In genomic region chr5:8050616-8051015, GRCh38 we compare ENCODE assay signal across 4 cellular contexts.
TF ChIP-seq lines count a peak whose summit lies in the region.

No MANE protein-coding gene starts in this region.

TF ChIP-seq in HepG2, 621 proteins besides CTCF, POLR2A, EP300 and RAD21:
- TF ChIP-seq ZNF549 (CRISPR knock-in tag; IDR thresholded peaks at IDR 0.05) (no peak), MAFG (CRISPR knock-in tag; IDR thresholded peaks at IDR 0.05) (no peak), CBX2 (IDR thresholded peaks at IDR 0.05; ENCODE audit: low read depth, low read length) (no peak), CBX2 (CRISPR knock-in tag; IDR thresholded peaks at IDR 0.05; ENCODE audit: low read depth) (no peak), MAFK (conservative IDR thresholded peaks at IDR 0.05 in 1 of 2, IDR thresholded peaks at IDR 0.05 in 1 of 2; ENCODE audit: low read length in 2 of 2) (peak; percentile 45 to 75), AKNA (CRISPR knock-in tag; IDR thresholded peaks at IDR 0.05; ENCODE audit: borderline replicate concordance) (no peak), MAFF (IDR thresholded peaks at IDR 0.05; ENCODE audit: low read depth, low read length) (peak; percentile 61; the same call in 1 of the 2 replicates)
TF ChIP-seq in HepG2: peak in this region for 2.

TF ChIP-seq in A549, 52 proteins besides CTCF, POLR2A, EP300 and RAD21:
- TF ChIP-seq MAFK (IDR thresholded peaks at IDR 0.05; ENCODE audit: partially characterized antibody) (peak; percentile 45), ATOH8 (CRISPR knock-in tag; IDR thresholded peaks at IDR 0.05; ENCODE audit: low read depth) (no peak), CHD4 (IDR thresholded peaks at IDR 0.05; ENCODE audit: borderline replicate concordance) (no peak)
TF ChIP-seq in A549: peak in this region for 1.

TF ChIP-seq in IMR-90, 13 proteins besides CTCF, POLR2A, EP300 and RAD21:
- no peak for TF ChIP-seq RCOR1 (IDR thresholded peaks at IDR 0.05; ENCODE audit: insufficient replicate concordance, low read length)
- peak; percentile 47 for TF ChIP-seq MAFK (IDR thresholded peaks at IDR 0.05; ENCODE audit: low read depth, low read length)
- TF ChIP-seq CHD1 (IDR thresholded peaks at IDR 0.05; ENCODE audit: low read depth, low read length): no peak

TF ChIP-seq in K562, 482 proteins besides CTCF, POLR2A, EP300 and RAD21:
- TF ChIP-seq GTF2A2 (tag; IDR thresholded peaks at IDR 0.05) (no peak), MEIS2 (IDR thresholded peaks at IDR 0.05; ENCODE audit: partially characterized antibody) (no peak), GATA2 (CRISPR knock-in tag; IDR thresholded peaks at IDR 0.05) (no peak), C11orf30 (IDR thresholded peaks at IDR 0.05; ENCODE audit: low read depth) (peak; percentile 30; the same call in 1 of the 2 replicates), XRCC4 (IDR thresholded peaks at IDR 0.05; ENCODE audit: extremely low read depth, insufficient read depth, insufficient read length) (no peak), HDAC6 (IDR thresholded peaks at IDR 0.05; ENCODE audit: low read depth, low read length) (no peak), ZNF639 (CRISPR knock-in tag; conservative IDR thresholded peaks at IDR 0.05 in 1 of 2, IDR thresholded peaks at IDR 0.05 in 1 of 2) (no peak), MAX (CRISPR knock-in tag; IDR thresholded peaks at IDR 0.05) (no peak), POLR2AphosphoS5 (IDR thresholded peaks at IDR 0.05; ENCODE audit: control insufficient read depth, insufficient read depth, low read depth, low read length) (no peak), NEUROD1 (IDR thresholded peaks at IDR 0.05; ENCODE audit: borderline replicate concordance, low read depth, low read length, partially characterized antibody) (no peak), ZNF253 (CRISPR knock-in tag; conservative IDR thresholded peaks at IDR 0.05) (no peak), TRIM25 (IDR thresholded peaks at IDR 0.05; ENCODE audit: borderline replicate concordance) (no peak), ZNF316 (IDR thresholded peaks at IDR 0.05) (peak; percentile 73), ZNF609 (CRISPR knock-in tag; IDR thresholded peaks at IDR 0.05; ENCODE audit: borderline replicate concordance) (no peak), CREB1 (IDR thresholded peaks at IDR 0.05) (no peak), CREB1 (CRISPR knock-in tag; IDR thresholded peaks at IDR 0.05) (no peak), TRIM24 (IDR thresholded peaks at IDR 0.05) (no peak), ZBTB33 (CRISPR knock-in tag; IDR thresholded peaks at IDR 0.05) (no peak), ZFX (CRISPR knock-in tag; IDR thresholded peaks at IDR 0.05) (no peak), ZFP91 (CRISPR knock-in tag; IDR thresholded peaks at IDR 0.05) (no peak), SNRNP70 (optimal IDR thresholded peaks at IDR 0.05; ENCODE audit: low read depth, low read length) (no peak), JUN (IDR thresholded peaks at IDR 0.05; ENCODE audit: borderline replicate concordance, low read depth, low read length) (no peak), JUN (CRISPR knock-in tag; IDR thresholded peaks at IDR 0.05; ENCODE audit: borderline replicate concordance) (no peak), FOSL1 (tag; conservative IDR thresholded peaks at IDR 0.05) (no peak), MAFG (tag; conservative IDR thresholded peaks at IDR 0.05) (peak; percentile 44; the same call in 1 of the 2 replicates), MAFF (IDR thresholded peaks at IDR 0.05; ENCODE audit: low read length) (peak; percentile 27; the same call in 1 of the 2 replicates), TSC22D4 (tag; IDR thresholded peaks at IDR 0.05) (no peak)
